1 cellular context compared by ENCODE assay signal in the genomic region with DNA sequence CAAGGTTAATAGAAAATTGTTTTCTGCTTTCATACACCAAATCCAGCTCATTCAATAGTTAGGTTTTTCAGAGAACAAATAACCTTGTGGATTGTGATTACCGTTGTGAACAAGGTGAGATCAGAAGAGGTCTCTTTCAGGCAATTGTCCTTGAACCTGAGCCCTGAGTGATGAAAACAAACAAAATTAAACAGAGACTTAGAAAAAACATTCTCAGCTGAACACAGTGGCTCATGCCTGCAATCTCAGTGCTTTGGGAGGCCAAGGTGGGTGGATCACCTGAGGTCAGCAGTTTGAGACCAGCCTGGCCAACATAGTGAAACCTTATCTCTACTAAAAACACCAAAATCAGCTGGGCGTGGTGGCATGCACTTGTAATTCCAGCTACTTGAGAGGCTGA.
TF ChIP-seq lines count a peak whose summit lies in the region.

No MANE protein-coding gene starts in this region.

TF ChIP-seq in HepG2, 621 proteins besides CTCF, POLR2A, EP300 and RAD21 (continued from another document and continues in another):
- TF ChIP-seq, protein P1, sequence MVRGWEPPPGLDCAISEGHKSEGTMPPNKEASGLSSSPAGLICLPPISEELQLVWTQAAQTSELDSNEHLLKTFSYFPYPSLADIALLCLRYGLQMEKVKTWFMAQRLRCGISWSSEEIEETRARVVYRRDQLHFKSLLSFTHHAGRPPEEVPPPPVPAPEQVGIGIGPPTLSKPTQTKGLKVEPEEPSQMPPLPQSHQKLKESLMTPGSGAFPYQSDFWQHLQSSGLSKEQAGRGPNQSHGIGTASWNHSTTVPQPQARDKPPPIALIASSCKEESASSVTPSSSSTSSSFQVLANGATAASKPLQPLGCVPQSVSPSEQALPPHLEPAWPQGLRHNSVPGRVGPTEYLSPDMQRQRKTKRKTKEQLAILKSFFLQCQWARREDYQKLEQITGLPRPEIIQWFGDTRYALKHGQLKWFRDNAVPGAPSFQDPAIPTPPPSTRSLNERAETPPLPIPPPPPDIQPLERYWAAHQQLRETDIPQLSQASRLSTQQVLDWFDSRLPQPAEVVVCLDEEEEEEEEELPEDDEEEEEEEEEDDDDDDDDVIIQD (CRISPR knock-in tag; IDR thresholded peaks at IDR 0.05; ENCODE audit: low read depth) = no peak
- peak; percentile 73 to 86 for TF ChIP-seq NR2F1 (CRISPR knock-in tag; IDR thresholded peaks at IDR 0.05)
- no peak for TF ChIP-seq CAMTA2 (CRISPR knock-in tag; IDR thresholded peaks at IDR 0.05; ENCODE audit: borderline replicate concordance)
- 0 out of 2 replicates have a peak, but pooled peaks have one; percentile 39 for TF ChIP-seq PPARG (CRISPR knock-in tag; conservative IDR thresholded peaks at IDR 0.05)
- TF ChIP-seq, protein P2, sequence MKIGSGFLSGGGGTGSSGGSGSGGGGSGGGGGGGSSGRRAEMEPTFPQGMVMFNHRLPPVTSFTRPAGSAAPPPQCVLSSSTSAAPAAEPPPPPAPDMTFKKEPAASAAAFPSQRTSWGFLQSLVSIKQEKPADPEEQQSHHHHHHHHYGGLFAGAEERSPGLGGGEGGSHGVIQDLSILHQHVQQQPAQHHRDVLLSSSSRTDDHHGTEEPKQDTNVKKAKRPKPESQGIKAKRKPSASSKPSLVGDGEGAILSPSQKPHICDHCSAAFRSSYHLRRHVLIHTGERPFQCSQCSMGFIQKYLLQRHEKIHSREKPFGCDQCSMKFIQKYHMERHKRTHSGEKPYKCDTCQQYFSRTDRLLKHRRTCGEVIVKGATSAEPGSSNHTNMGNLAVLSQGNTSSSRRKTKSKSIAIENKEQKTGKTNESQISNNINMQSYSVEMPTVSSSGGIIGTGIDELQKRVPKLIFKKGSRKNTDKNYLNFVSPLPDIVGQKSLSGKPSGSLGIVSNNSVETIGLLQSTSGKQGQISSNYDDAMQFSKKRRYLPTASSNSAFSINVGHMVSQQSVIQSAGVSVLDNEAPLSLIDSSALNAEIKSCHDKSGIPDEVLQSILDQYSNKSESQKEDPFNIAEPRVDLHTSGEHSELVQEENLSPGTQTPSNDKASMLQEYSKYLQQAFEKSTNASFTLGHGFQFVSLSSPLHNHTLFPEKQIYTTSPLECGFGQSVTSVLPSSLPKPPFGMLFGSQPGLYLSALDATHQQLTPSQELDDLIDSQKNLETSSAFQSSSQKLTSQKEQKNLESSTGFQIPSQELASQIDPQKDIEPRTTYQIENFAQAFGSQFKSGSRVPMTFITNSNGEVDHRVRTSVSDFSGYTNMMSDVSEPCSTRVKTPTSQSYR (CRISPR knock-in tag; IDR thresholded peaks at IDR 0.05; ENCODE audit: borderline replicate concordance) = no peak
- no peak for TF ChIP-seq SMARCC2 (IDR thresholded peaks at IDR 0.05)
- TF ChIP-seq, protein P3, sequence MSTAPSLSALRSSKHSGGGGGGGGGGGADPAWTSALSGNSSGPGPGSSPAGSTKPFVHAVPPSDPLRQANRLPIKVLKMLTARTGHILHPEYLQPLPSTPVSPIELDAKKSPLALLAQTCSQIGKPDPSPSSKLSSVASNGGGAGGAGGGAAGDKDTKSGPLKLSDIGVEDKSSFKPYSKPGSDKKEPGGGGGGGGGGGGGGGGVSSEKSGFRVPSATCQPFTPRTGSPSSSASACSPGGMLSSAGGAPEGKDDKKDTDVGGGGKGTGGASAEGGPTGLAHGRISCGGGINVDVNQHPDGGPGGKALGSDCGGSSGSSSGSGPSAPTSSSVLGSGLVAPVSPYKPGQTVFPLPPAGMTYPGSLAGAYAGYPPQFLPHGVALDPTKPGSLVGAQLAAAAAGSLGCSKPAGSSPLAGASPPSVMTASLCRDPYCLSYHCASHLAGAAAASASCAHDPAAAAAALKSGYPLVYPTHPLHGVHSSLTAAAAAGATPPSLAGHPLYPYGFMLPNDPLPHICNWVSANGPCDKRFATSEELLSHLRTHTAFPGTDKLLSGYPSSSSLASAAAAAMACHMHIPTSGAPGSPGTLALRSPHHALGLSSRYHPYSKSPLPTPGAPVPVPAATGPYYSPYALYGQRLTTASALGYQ (CRISPR knock-in tag; IDR thresholded peaks at IDR 0.05) = peak; percentile 66; the same call in 1 of the 2 replicates
- TF ChIP-seq, protein P4, sequence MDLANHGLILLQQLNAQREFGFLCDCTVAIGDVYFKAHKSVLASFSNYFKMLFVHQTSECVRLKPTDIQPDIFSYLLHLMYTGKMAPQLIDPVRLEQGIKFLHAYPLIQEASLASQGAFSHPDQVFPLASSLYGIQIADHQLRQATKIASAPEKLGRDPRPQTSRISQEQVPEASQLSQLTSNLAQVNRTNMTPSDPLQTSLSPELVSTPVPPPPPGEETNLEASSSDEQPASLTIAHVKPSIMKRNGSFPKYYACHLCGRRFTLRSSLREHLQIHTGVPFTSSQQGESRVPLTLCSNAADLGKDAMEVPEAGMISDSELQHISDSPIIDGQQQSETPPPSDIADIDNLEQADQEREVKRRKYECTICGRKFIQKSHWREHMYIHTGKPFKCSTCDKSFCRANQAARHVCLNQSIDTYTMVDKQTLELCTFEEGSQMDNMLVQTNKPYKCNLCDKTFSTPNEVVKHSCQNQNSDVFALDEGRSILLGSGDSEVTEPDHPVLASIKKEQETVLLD (CRISPR knock-in tag; IDR thresholded peaks at IDR 0.05; ENCODE audit: low read depth) = no peak
- TF ChIP-seq, protein P5, sequence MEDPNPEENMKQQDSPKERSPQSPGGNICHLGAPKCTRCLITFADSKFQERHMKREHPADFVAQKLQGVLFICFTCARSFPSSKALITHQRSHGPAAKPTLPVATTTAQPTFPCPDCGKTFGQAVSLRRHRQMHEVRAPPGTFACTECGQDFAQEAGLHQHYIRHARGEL (CRISPR knock-in tag; IDR thresholded peaks at IDR 0.05) = no peak
- TF ChIP-seq, protein P6, sequence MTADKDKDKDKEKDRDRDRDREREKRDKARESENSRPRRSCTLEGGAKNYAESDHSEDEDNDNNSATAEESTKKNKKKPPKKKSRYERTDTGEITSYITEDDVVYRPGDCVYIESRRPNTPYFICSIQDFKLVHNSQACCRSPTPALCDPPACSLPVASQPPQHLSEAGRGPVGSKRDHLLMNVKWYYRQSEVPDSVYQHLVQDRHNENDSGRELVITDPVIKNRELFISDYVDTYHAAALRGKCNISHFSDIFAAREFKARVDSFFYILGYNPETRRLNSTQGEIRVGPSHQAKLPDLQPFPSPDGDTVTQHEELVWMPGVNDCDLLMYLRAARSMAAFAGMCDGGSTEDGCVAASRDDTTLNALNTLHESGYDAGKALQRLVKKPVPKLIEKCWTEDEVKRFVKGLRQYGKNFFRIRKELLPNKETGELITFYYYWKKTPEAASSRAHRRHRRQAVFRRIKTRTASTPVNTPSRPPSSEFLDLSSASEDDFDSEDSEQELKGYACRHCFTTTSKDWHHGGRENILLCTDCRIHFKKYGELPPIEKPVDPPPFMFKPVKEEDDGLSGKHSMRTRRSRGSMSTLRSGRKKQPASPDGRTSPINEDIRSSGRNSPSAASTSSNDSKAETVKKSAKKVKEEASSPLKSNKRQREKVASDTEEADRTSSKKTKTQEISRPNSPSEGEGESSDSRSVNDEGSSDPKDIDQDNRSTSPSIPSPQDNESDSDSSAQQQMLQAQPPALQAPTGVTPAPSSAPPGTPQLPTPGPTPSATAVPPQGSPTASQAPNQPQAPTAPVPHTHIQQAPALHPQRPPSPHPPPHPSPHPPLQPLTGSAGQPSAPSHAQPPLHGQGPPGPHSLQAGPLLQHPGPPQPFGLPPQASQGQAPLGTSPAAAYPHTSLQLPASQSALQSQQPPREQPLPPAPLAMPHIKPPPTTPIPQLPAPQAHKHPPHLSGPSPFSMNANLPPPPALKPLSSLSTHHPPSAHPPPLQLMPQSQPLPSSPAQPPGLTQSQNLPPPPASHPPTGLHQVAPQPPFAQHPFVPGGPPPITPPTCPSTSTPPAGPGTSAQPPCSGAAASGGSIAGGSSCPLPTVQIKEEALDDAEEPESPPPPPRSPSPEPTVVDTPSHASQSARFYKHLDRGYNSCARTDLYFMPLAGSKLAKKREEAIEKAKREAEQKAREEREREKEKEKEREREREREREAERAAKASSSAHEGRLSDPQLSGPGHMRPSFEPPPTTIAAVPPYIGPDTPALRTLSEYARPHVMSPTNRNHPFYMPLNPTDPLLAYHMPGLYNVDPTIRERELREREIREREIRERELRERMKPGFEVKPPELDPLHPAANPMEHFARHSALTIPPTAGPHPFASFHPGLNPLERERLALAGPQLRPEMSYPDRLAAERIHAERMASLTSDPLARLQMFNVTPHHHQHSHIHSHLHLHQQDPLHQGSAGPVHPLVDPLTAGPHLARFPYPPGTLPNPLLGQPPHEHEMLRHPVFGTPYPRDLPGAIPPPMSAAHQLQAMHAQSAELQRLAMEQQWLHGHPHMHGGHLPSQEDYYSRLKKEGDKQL (CRISPR knock-in tag; IDR thresholded peaks at IDR 0.05; ENCODE audit: low read depth) = peak; percentile 67; the same call in 1 of the 2 replicates
- no peak for TF ChIP-seq ZFP37 (CRISPR knock-in tag; IDR thresholded peaks at IDR 0.05; ENCODE audit: borderline replicate concordance)
- TF ChIP-seq, protein P7, sequence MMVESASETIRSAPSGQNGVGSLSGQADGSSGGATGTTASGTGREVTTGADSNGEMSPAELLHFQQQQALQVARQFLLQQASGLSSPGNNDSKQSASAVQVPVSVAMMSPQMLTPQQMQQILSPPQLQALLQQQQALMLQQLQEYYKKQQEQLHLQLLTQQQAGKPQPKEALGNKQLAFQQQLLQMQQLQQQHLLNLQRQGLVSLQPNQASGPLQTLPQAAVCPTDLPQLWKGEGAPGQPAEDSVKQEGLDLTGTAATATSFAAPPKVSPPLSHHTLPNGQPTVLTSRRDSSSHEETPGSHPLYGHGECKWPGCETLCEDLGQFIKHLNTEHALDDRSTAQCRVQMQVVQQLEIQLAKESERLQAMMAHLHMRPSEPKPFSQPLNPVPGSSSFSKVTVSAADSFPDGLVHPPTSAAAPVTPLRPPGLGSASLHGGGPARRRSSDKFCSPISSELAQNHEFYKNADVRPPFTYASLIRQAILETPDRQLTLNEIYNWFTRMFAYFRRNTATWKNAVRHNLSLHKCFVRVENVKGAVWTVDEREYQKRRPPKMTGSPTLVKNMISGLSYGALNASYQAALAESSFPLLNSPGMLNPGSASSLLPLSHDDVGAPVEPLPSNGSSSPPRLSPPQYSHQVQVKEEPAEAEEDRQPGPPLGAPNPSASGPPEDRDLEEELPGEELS (CRISPR knock-in tag; IDR thresholded peaks at IDR 0.05) = peak; percentile 49; the same call in 1 of the 2 replicates
- TF ChIP-seq ZNF724P (CRISPR knock-in tag; IDR thresholded peaks at IDR 0.05; ENCODE audit: borderline replicate concordance) = no peak
- TF ChIP-seq TCF7 (IDR thresholded peaks at IDR 0.05; ENCODE audit: low read depth) = peak; percentile 54
- TF ChIP-seq ATRX (CRISPR knock-in tag; IDR thresholded peaks at IDR 0.05; ENCODE audit: borderline replicate concordance) = no peak
- peak; percentile 81 for TF ChIP-seq FOXA3 (CRISPR knock-in tag; IDR thresholded peaks at IDR 0.05)
- peak in 1 of 2 experiments; percentile 68; a peak in 1 of 4 replicates for TF ChIP-seq KLF16 (CRISPR knock-in tag; IDR thresholded peaks at IDR 0.05)
- TF ChIP-seq ZNF552 (CRISPR knock-in tag; IDR thresholded peaks at IDR 0.05; ENCODE audit: borderline replicate concordance) = no peak
- TF ChIP-seq HMG20B (CRISPR knock-in tag; conservative IDR thresholded peaks at IDR 0.05) = peak; percentile 69; the same call in 1 of the 2 replicates
- no peak for TF ChIP-seq ZFP62 (CRISPR knock-in tag; IDR thresholded peaks at IDR 0.05)
- TF ChIP-seq, protein P8, sequence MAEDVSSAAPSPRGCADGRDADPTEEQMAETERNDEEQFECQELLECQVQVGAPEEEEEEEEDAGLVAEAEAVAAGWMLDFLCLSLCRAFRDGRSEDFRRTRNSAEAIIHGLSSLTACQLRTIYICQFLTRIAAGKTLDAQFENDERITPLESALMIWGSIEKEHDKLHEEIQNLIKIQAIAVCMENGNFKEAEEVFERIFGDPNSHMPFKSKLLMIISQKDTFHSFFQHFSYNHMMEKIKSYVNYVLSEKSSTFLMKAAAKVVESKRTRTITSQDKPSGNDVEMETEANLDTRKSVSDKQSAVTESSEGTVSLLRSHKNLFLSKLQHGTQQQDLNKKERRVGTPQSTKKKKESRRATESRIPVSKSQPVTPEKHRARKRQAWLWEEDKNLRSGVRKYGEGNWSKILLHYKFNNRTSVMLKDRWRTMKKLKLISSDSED (CRISPR knock-in tag; IDR thresholded peaks at IDR 0.05) = no peak
- no peak for TF ChIP-seq SOX6 (IDR thresholded peaks at IDR 0.05)
- TF ChIP-seq SOX6 (CRISPR knock-in tag; IDR thresholded peaks at IDR 0.05) = peak; percentile 87
